ENCODE assay signal across 17 cellular contexts in genomic region chr7:130566168-130566897, GRCh38.
DNase-seq lines count a peak whose midpoint lies in the region; ATAC-seq and TF ChIP-seq lines count a peak whose summit lies in the region.
"Had no signal": no experiment of that assay in that cellular context is flagged by ENCODE, and none has a peak within 500 bp of the region (broad histone marks: within the 10 kb centered on the region; RNA-seq: fewer than 3 reads in every experiment).

No MANE protein-coding gene starts in this region.

- H3K4me3 Mint-ChIP-seq in stimulated activated memory B cell treated with anti-CD40 and anti-IgM and Interleukin-4, amounts not matched to agents 10 μg/mL and 1 μg/mL and 100 μg/mL, for 72 hours: no peak overlapping the region
- H3K4me3 Mint-ChIP-seq: activated naive CD4-positive, alpha-beta T cell treated with anti-CD3 and anti-CD28 coated beads for 36 hours had no signal

- intact Hi-C loops in heart right ventricle (cut with DNase I): loop anchor here in 2 of 10 donors (5.0 kb wide), 1 partner anchor 101 kb away; the partner anchor contains the start of gene COPG2 (in 2 of the 2)
- intact Hi-C loops in posterior vena cava (cut with DNase I): no loop called here

- H3K4me1 Mint-ChIP-seq in stimulated activated memory B cell treated with anti-CD40 and anti-IgM and Interleukin-4, amounts not matched to agents 10 μg/mL and 1 μg/mL and 100 μg/mL, for 72 hours: peaks cover 13% of the 10 kb centered on the region

- H3K27ac ChIP-seq in heart right ventricle: peak overlapping the region; percentile 49 to 84 (median 80)
- H3K27ac ChIP-seq: cardiac muscle cell, gastroesophageal sphincter, prostate gland had no signal

- DNase-seq in ELF-1 (ENCODE audit: low read depth, low spot score) (peak; percentile 8), astrocyte of the spinal cord (ENCODE audit: low read depth, low spot score) (peak; percentile 32), heart right ventricle (peak; percentile 78 to 92), posterior vena cava (ENCODE audit: low spot score) (peak; percentile 76), NCI-H82 (lab: John Stamatoyannopoulos, UW) (no peak)
- DNase-seq: activated CD4-positive, CD25-positive, alpha-beta regulatory T cell treated with anti-CD3 and anti-CD28 coated beads, Interleukin-2, amount 50 U/mL, for 72 hours; activated naive CD4-positive, alpha-beta T cell treated with anti-CD3 and anti-CD28 coated beads for 36 hours; GDM1; NCI-H1694; NCI-H524; RPMI8226 had no signal

- peaks cover 0 to 11% (median 0%) of the 10 kb centered on the region in 9 donors for H3K36me3 ChIP-seq in heart right ventricle
- H3K36me3 ChIP-seq: prostate gland had no signal

- TF ChIP-seq CTCF in astrocyte of the spinal cord (IDR thresholded peaks at IDR 0.05; ENCODE audit: low read depth, low read length) (no peak), heart right ventricle (IDR thresholded peaks at IDR 0.05) (no peak)

- no peaks in the 10 kb centered on the region for H3K27me3 Mint-ChIP-seq in stimulated activated memory B cell treated with anti-CD40 and anti-IgM and Interleukin-4, amounts not matched to agents 10 μg/mL and 1 μg/mL and 100 μg/mL, for 72 hours

- no peak overlapping the region for H3K27ac Mint-ChIP-seq in stimulated activated memory B cell treated with anti-CD40 and anti-IgM and Interleukin-4, amounts not matched to agents 10 μg/mL and 1 μg/mL and 100 μg/mL, for 72 hours
- H3K27ac Mint-ChIP-seq: activated naive CD4-positive, alpha-beta T cell treated with anti-CD3 and anti-CD28 coated beads for 36 hours had no signal

- H3K36me3 Mint-ChIP-seq in stimulated activated memory B cell treated with anti-CD40 and anti-IgM and Interleukin-4, amounts not matched to agents 10 μg/mL and 1 μg/mL and 100 μg/mL, for 72 hours: peaks cover 37% of the 10 kb centered on the region

- peaks cover 15% of the 10 kb centered on the region for H3K9me3 Mint-ChIP-seq in stimulated activated memory B cell treated with anti-CD40 and anti-IgM and Interleukin-4, amounts not matched to agents 10 μg/mL and 1 μg/mL and 100 μg/mL, for 72 hours

- in situ Hi-C loops in astrocyte of the spinal cord (cut with HindIII; ENCODE audit: low sequenced_read_pairs): no loop called here

- H3K4me3 ChIP-seq in astrocyte of the spinal cord (ENCODE audit: low read depth, low read length) (no peak overlapping the region), heart right ventricle (no peak overlapping the region)
- H3K4me3 ChIP-seq: cardiac muscle cell, gastroesophageal sphincter, prostate gland had no signal

- no peaks in the 10 kb centered on the region for H3K27me3 ChIP-seq in heart right ventricle
- H3K27me3 ChIP-seq: cardiac muscle cell, gastroesophageal sphincter had no signal

- H3K9me3 ChIP-seq in heart right ventricle: peaks cover 0 to 58% (median 10%) of the 10 kb centered on the region in 11 donors
- H3K9me3 ChIP-seq: prostate gland had no signal

- WGBS in heart right ventricle, 2 donors: 24 to 33% methylated on average over 9 of the region's 9 CpGs

- peak; percentile 97 to 100 (median 100) for ATAC-seq in heart right ventricle
- no peak for ATAC-seq in GM21423 (IDR thresholded peaks at IDR 0.05; ENCODE audit: unreplicated experiment)
- ATAC-seq in stimulated activated memory B cell treated with anti-CD40 and anti-IgM and Interleukin-4, amounts not matched to agents 10 μg/mL and 1 μg/mL and 100 μg/mL, for 72 hours: no peak
- no peak for ATAC-seq in GM19395 (IDR thresholded peaks at IDR 0.05; ENCODE audit: unreplicated experiment)
- ATAC-seq: gastroesophageal sphincter had no signal

- H3K4me1 ChIP-seq in heart right ventricle: peaks cover 0 to 29% (median 11%) of the 10 kb centered on the region in 9 donors
- H3K4me1 ChIP-seq: gastroesophageal sphincter, prostate gland had no signal

Comparison
In these comparisons a context has a peak if more than half of its experiments do, and no peak if none do; other contexts are left out.
1. ATAC-seq: peak in heart right ventricle (8 of 8); none in GM21423 (single experiment), stimulated activated memory B cell treated with anti-CD40 and anti-IgM and Interleukin-4, amounts not matched to agents 10 μg/mL and 1 μg/mL and 100 μg/mL, for 72 hours (single experiment) and GM19395 (single experiment).